In genomic region chr2:118697771-118698170, GRCh38 we compare ENCODE assay signal across 32 cellular contexts.
DNase-seq lines count a peak whose midpoint lies in the region; ATAC-seq, FAIRE-seq and TF ChIP-seq lines count a peak whose summit lies in the region.
"Had no signal": no experiment of that assay in that cellular context is flagged by ENCODE, and none has a peak within 500 bp of the region (broad histone marks: within the 10 kb centered on the region; RNA-seq: fewer than 3 reads in every experiment).

No MANE protein-coding gene starts in this region.

- H4K20me1 ChIP-seq in MM.1S (ENCODE audit: insufficient read depth, low read length) (no peaks in the 10 kb centered on the region), astrocyte (ENCODE audit: insufficient read depth, low read length) (no peaks in the 10 kb centered on the region)

- H3K27ac ChIP-seq in MM.1S (ENCODE audit: low read length) (peak overlapping the region; percentile 60; the same call in 1 of the 2 replicates), astrocyte (ENCODE audit: low read depth, low read length) (no peak overlapping the region), substantia nigra (ENCODE audit: low read depth, low read length, poor library complexity, severe bottlenecking) (no peak overlapping the region)
- H3K27ac ChIP-seq: A549, Peyer's patch, psoas muscle, SJSA1, thyroid gland had no signal

- peaks cover 5% of the 10 kb centered on the region for H3K9me3 Mint-ChIP-seq in astrocyte (ENCODE audit: unreplicated experiment)
- H3K9me3 Mint-ChIP-seq: CD8-positive, alpha-beta T cell had no signal

- H3K4me1 ChIP-seq in MM.1S (ENCODE audit: low read length) (peaks cover 10% of the 10 kb centered on the region), astrocyte (ENCODE audit: insufficient read depth, low read length) (no peaks in the 10 kb centered on the region)
- H3K4me1 ChIP-seq: Peyer's patch, psoas muscle, thyroid gland had no signal

- peak; percentile 12 for DNase-seq in Caki2 (ENCODE audit: low read depth)
- DNase-seq in MM.1S = no peak
- peak; percentile 82 for DNase-seq in astrocyte (ENCODE audit: low read depth)
- peak; percentile 8 for DNase-seq in fibroblast of villous mesenchyme (ENCODE audit: low read depth)
- DNase-seq in substantia nigra (lab: John Stamatoyannopoulos, UW) = no peak
- DNase-seq in islet precursor cell = no peak
- DNase-seq in NCI-H2029 (lab: John Stamatoyannopoulos, UW) = no peak
- DNase-seq: activated CD4-positive, alpha-beta T cell treated with anti-CD3 and anti-CD28 coated beads, Interleukin-2, amount 50 U/mL, for 48 hours; activated CD8-positive, alpha-beta memory T cell treated with anti-CD3 and anti-CD28 coated beads, Interleukin-2, amount 50 U/mL, for 48 hours; activated naive CD4-positive, alpha-beta T cell treated with anti-CD3 and anti-CD28 coated beads, Interleukin-2, amount 50 U/mL, for 16 hours; amygdala; CD8-positive, alpha-beta T cell; central memory CD4-positive, alpha-beta T cell; H9; naive thymus-derived CD8-positive, alpha-beta T cell; NCI-H1092; NCI-H1694 treated with DMSO at 0.1 percent for 48 hours; NCI-H2171 treated with DMSO at 0.1 percent for 48 hours; occipital lobe; Peyer's patch; psoas muscle; stimulated activated naive CD8-positive, alpha-beta T cell treated with anti-CD3 and anti-CD28 coated beads, Interleukin-15, amount 100 ng/mL, for 72 hours; thyroid gland had no signal

- H3K79me2 ChIP-seq in MM.1S (ENCODE audit: low read length) (no peaks in the 10 kb centered on the region), astrocyte (ENCODE audit: insufficient read depth, low read length) (no peaks in the 10 kb centered on the region)

- no peaks in the 10 kb centered on the region for H3K27me3 Mint-ChIP-seq in astrocyte (ENCODE audit: low read depth, unreplicated experiment)
- H3K27me3 Mint-ChIP-seq: activated T-helper 17 cell treated with anti-CD3 and anti-CD28 coated beads, Interleukin-2, amount 50 U/mL, for 72 hours; B cell; dendritic cell treated with granulocyte-macrophage colony-stimulating factor and Interleukin-4, amounts not matched to agents 40 ng/mL and 50 ng/mL, for 4 days had no signal

- H3K36me3 Mint-ChIP-seq in astrocyte (ENCODE audit: low read depth, unreplicated experiment) = no peaks in the 10 kb centered on the region
- H3K36me3 Mint-ChIP-seq: CD8-positive, alpha-beta T cell; naive thymus-derived CD8-positive, alpha-beta T cell had no signal

- ATAC-seq in HG02610 (IDR thresholded peaks at IDR 0.05; ENCODE audit: unreplicated experiment) = no peak
- ATAC-seq: A549; activated T-helper 17 cell treated with anti-CD3 and anti-CD28 coated beads, Interleukin-2, amount 50 U/mL, for 72 hours; CD8-positive, alpha-beta T cell; naive thymus-derived CD8-positive, alpha-beta T cell; psoas muscle; stimulated activated naive CD8-positive, alpha-beta T cell treated with anti-CD3 and anti-CD28 coated beads, Interleukin-15, amount 100 ng/mL, for 72 hours had no signal

- H2AFZ ChIP-seq in MM.1S (ENCODE audit: low read length) (no peak overlapping the region), astrocyte (ENCODE audit: low read depth, low read length) (no peak overlapping the region)

- peaks cover 7% of the 10 kb centered on the region; the same call in 1 of the 2 replicates for H3F3A ChIP-seq in MM.1S (ENCODE audit: insufficient read depth, low read length)

- no peaks in the 10 kb centered on the region for H3K9me2 ChIP-seq in MM.1S (replicated peaks; ENCODE audit: insufficient read depth, low read length)

- TF ChIP-seq CTCF in MM.1S (IDR thresholded peaks at IDR 0.05; ENCODE audit: low read length) (no peak), astrocyte (IDR thresholded peaks at IDR 0.05; ENCODE audit: insufficient read depth, low read depth, low read length) (no peak), fibroblast of villous mesenchyme (IDR thresholded peaks at IDR 0.05; ENCODE audit: insufficient read depth, low read depth, low read length) (no peak)

- H3K9me3 ChIP-seq in MM.1S (replicated peaks; ENCODE audit: insufficient read depth, low read length) = no peaks in the 10 kb centered on the region
- no peaks in the 10 kb centered on the region for H3K9me3 ChIP-seq in astrocyte (ENCODE audit: insufficient read depth, low read depth, low read length)
- H3K9me3 ChIP-seq: Peyer's patch, psoas muscle, SJSA1, thyroid gland had no signal

- H3K4me2 ChIP-seq in MM.1S (ENCODE audit: low read depth, low read length) (no peak overlapping the region), astrocyte (ENCODE audit: low read length) (no peak overlapping the region)
- H3K4me2 ChIP-seq: A549 had no signal

- H3K4me3 Mint-ChIP-seq in astrocyte (ENCODE audit: unreplicated experiment) = no peak overlapping the region
- H3K4me3 Mint-ChIP-seq: activated T-helper 17 cell treated with anti-CD3 and anti-CD28 coated beads, Interleukin-2, amount 50 U/mL, for 72 hours; B cell; CD8-positive, alpha-beta T cell; dendritic cell treated with granulocyte-macrophage colony-stimulating factor and Interleukin-4, amounts not matched to agents 40 ng/mL and 50 ng/mL, for 4 days; H9; naive thymus-derived CD8-positive, alpha-beta T cell; stimulated activated naive CD8-positive, alpha-beta T cell treated with anti-CD3 and anti-CD28 coated beads, Interleukin-15, amount 100 ng/mL, for 72 hours had no signal

- H3K27me3 ChIP-seq in MM.1S (replicated peaks; ENCODE audit: insufficient read depth, low read length) = no peaks in the 10 kb centered on the region
- no peaks in the 10 kb centered on the region for H3K27me3 ChIP-seq in astrocyte (ENCODE audit: insufficient read depth, low read length)
- H3K27me3 ChIP-seq: Peyer's patch, SJSA1, thyroid gland had no signal

- H3K36me3 ChIP-seq in MM.1S (replicated peaks; ENCODE audit: insufficient read depth, low read length) (no peaks in the 10 kb centered on the region), astrocyte (ENCODE audit: insufficient read depth, low read length) (no peaks in the 10 kb centered on the region)
- H3K36me3 ChIP-seq: Peyer's patch, SJSA1, thyroid gland had no signal

- peak; percentile 86 for FAIRE-seq in astrocyte (lab: Jason Lieb, UNC)
- FAIRE-seq: A549, G401.6, GM19239, islet of Langerhans had no signal

- peaks cover 8% of the 10 kb centered on the region for H3K4me1 Mint-ChIP-seq in astrocyte (ENCODE audit: low read depth, unreplicated experiment)
- H3K4me1 Mint-ChIP-seq: activated T-helper 17 cell treated with anti-CD3 and anti-CD28 coated beads, Interleukin-2, amount 50 U/mL, for 72 hours; B cell; naive thymus-derived CD8-positive, alpha-beta T cell; stimulated activated naive CD8-positive, alpha-beta T cell treated with anti-CD3 and anti-CD28 coated beads, Interleukin-15, amount 100 ng/mL, for 72 hours had no signal

- in situ Hi-C loops in Caki2 (cut with HindIII; ENCODE audit: low pct_unique_long_range_greater_than_20kb, low sequenced_read_pairs) = no loop called here

- H3K27ac Mint-ChIP-seq in astrocyte (ENCODE audit: unreplicated experiment) = no peak overlapping the region
- H3K27ac Mint-ChIP-seq: activated T-helper 17 cell treated with anti-CD3 and anti-CD28 coated beads, Interleukin-2, amount 50 U/mL, for 72 hours; B cell; CD8-positive, alpha-beta T cell; dendritic cell treated with granulocyte-macrophage colony-stimulating factor and Interleukin-4, amounts not matched to agents 40 ng/mL and 50 ng/mL, for 4 days; H9; naive thymus-derived CD8-positive, alpha-beta T cell; stimulated activated naive CD8-positive, alpha-beta T cell treated with anti-CD3 and anti-CD28 coated beads, Interleukin-15, amount 100 ng/mL, for 72 hours had no signal

- H3K4me3 ChIP-seq in MM.1S (ENCODE audit: low read length) (no peak overlapping the region), astrocyte (ENCODE audit: insufficient read depth, low read depth, low read length) (no peak overlapping the region), fibroblast of villous mesenchyme (ENCODE audit: low read depth, low read length) (no peak overlapping the region)
- H3K4me3 ChIP-seq: A549, Peyer's patch, psoas muscle, SJSA1, thyroid gland had no signal

- H3K9ac ChIP-seq in MM.1S (ENCODE audit: low read length) = no peak overlapping the region
- H3K9ac ChIP-seq in astrocyte (ENCODE audit: low read length) = no peak overlapping the region

Comparison
In these comparisons a context has a peak if more than half of its experiments do, and no peak if none do; other contexts are left out.
1. DNase-seq: peak in Caki2 (single experiment), astrocyte (single experiment) and fibroblast of villous mesenchyme (single experiment); none in MM.1S (single experiment), substantia nigra (0 of 49), islet precursor cell (single experiment) and NCI-H2029 (single experiment).